In the genomic region with DNA sequence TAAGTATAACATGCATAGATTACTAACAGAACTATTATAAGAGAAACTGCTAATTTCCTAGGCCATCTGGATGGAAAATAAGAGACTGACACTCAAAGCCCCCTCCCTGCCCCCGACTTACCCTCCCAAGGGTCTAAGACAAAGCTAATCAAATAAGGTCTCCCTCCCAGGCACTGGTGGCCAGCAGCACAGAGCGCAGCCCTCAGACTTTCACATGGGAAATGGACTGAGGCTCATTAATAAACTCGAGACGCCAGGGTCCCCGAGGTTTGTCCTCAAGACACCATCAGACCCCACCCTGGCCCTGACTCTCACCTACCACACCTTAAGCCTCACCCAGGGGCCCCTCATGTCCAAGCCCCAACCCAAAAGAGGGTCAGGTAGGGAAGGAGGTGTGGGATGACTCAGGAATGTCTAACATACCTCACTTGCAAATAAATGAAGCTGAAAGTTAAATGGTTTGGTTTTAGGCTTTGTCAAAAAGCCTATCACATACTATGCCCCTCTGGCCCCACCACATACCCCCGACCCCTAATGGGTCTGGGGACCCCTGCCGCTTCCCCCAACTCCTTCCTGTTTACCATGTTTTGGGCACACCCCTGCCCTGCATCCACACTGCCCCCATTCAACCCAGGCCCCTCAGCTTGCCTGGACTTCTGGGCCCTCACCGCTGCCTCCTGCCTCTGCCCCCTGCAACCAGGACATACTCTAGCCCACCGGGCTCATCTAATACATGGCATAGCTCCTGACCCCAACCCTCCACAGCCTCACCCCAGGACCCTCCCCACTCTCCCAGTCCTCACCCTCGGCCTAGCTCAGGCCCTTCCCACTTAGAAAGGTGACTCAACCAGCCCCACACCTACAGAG, we compare ENCODE assay signal across 9 cellular contexts. TPM values are rescaled to one million over a fixed set of nuclear protein-coding genes. Genes with fewer than 3 reads are reported as not detected.
DNase-seq lines count a peak whose midpoint lies in the region; ATAC-seq, FAIRE-seq and TF ChIP-seq lines count a peak whose summit lies in the region.
"Had no signal": no experiment of that assay in that cellular context is flagged by ENCODE, and none has a peak within 500 bp of the region (broad histone marks: within the 10 kb centered on the region; RNA-seq: fewer than 3 reads in every experiment).

No MANE protein-coding gene starts in this region.

- H3K9me3 ChIP-seq in gastroesophageal sphincter (no peaks in the 10 kb centered on the region), sigmoid colon (no peaks in the 10 kb centered on the region), BE2C (no peaks in the 10 kb centered on the region)

- H3K4me3 ChIP-seq in H7 (ENCODE audit: insufficient read depth, low read depth, low read length) (no peak overlapping the region), gastroesophageal sphincter (no peak overlapping the region), sigmoid colon (no peak overlapping the region), BE2C (ENCODE audit: low read depth, low read length) (no peak overlapping the region)

- DNase-seq in H7 (peak; percentile 76), RWPE1 (ENCODE audit: low spot score) (no peak), sigmoid colon (no peak), HTR-8/SVneo (ENCODE audit: insufficient read length, low spot score) (no peak), inferior parietal cortex (ENCODE audit: extremely low spot score) (no peak), BE2C (no peak)
- DNase-seq: effector CD4-positive, alpha-beta T cell; NCI-H446 had no signal

- POLR2A ChIA-PET in RWPE1 (lab: Yijun Ruan, JAX; ENCODE audit: low non-redundant PET): no interaction called here

- intact Hi-C loops in sigmoid colon (cut with DNase I): no loop called here

- H3K27me3 ChIP-seq in H7 (ENCODE audit: control insufficient read depth, insufficient read depth, low read length) (no peaks in the 10 kb centered on the region), gastroesophageal sphincter (no peaks in the 10 kb centered on the region), sigmoid colon (no peaks in the 10 kb centered on the region), BE2C (no peaks in the 10 kb centered on the region)

- H3K36me3 ChIP-seq in H7 (replicated peaks; ENCODE audit: control insufficient read depth, insufficient read depth, low read length) (no peaks in the 10 kb centered on the region), gastroesophageal sphincter (no peaks in the 10 kb centered on the region), sigmoid colon (no peaks in the 10 kb centered on the region), BE2C (no peaks in the 10 kb centered on the region; the same call in 1 of the 2 replicates)

- WGBS in gastroesophageal sphincter (ENCODE audit: low coverage in 1 of 2), 2 donors: 69 to 70% methylated on average over 8 to 10 of the region's 10 CpGs
- 66 to 70% methylated on average over 10 of the region's 10 CpGs for WGBS in sigmoid colon, 2 donors

- TF ChIP-seq CTCF in RWPE1 (conservative IDR thresholded peaks at IDR 0.05; ENCODE audit: low read depth) (no peak), gastroesophageal sphincter (IDR thresholded peaks at IDR 0.05) (no peak), sigmoid colon (IDR thresholded peaks at IDR 0.05) (no peak), BE2C (IDR thresholded peaks at IDR 0.05; ENCODE audit: low read depth, low read length) (no peak)

- H3K27ac ChIP-seq in RWPE1: peak overlapping the region; percentile 67
- peak overlapping the region in 3 of 4 donors; percentile 5 to 57 (median 51) for H3K27ac ChIP-seq in gastroesophageal sphincter
- peak overlapping the region; percentile 7 to 52 (median 34) for H3K27ac ChIP-seq in sigmoid colon

- no peak for ATAC-seq in gastroesophageal sphincter

- H3K4me1 ChIP-seq in gastroesophageal sphincter: peaks cover 0 to 90% (median 45%) of the 10 kb centered on the region in 3 donors
- peaks cover 0 to 52% (median 48%) of the 10 kb centered on the region in 4 donors for H3K4me1 ChIP-seq in sigmoid colon
- H3K4me1 ChIP-seq in BE2C: peaks cover 21% of the 10 kb centered on the region

- FAIRE-seq in HTR-8/SVneo (lab: Jason Lieb, UNC): no peak

- CTCF ChIA-PET in RWPE1 (lab: Yijun Ruan, JAX): interaction anchor here (0.6 kb wide), 1 partner anchor 454 kb away, joined by 3 read pairs; no protein-coding TSS in a partner anchor

- no peak for TF ChIP-seq EP300 in gastroesophageal sphincter (IDR thresholded peaks at IDR 0.05)
- TF ChIP-seq EP300 in sigmoid colon (IDR thresholded peaks at IDR 0.05): no peak

- TF ChIP-seq POLR2A in gastroesophageal sphincter (IDR thresholded peaks at IDR 0.05) (no peak), sigmoid colon (IDR thresholded peaks at IDR 0.05) (no peak)

RNA-seq across cellular contexts. Expression of gene ARAP1, which starts 11.4 kb away (rescaled TPM):
- 85.2 and 85.5 TPM in 2 replicates for total RNA-seq in H7 (2014; rRNA removed; shearing (Covaris generic))
- total RNA-seq in gastroesophageal sphincter: 100 to 1,000 TPM in 2 of 4 donors, 10 to 100 TPM in 2; 72.4 to 125 (median 95.1) TPM
- 100 to 1,000 TPM in 1 of 4 donors, 10 to 100 TPM in 3; 56.5 to 135 (median 70.0) TPM for total RNA-seq in sigmoid colon
- polyA plus RNA-seq in sigmoid colon: 10 to 100 TPM; 31.9 to 81.7 (median 34.2) TPM
- 43.3 TPM for polyA plus RNA-seq in BE2C (2012; ENCODE audit: insufficient read depth, insufficient read length, low read depth)

RNA-seq across cellular contexts. Expression of gene STARD10, which starts 53.1 kb away (rescaled TPM):
- total RNA-seq in H7 (2014; rRNA removed; shearing (Covaris generic)): 19.3 and 26.8 TPM in 2 replicates
- 10 to 100 TPM; 35.8 to 56.6 (median 45.0) TPM for total RNA-seq in gastroesophageal sphincter
- total RNA-seq in sigmoid colon: 10 to 100 TPM; 29.9 to 60.1 (median 43.9) TPM
- 100 to 1,000 TPM; 286 to 900 (median 781) TPM for polyA plus RNA-seq in sigmoid colon
- polyA plus RNA-seq in BE2C (2012; ENCODE audit: insufficient read depth, insufficient read length, low read depth): 71.9 TPM
